In the genomic region with DNA sequence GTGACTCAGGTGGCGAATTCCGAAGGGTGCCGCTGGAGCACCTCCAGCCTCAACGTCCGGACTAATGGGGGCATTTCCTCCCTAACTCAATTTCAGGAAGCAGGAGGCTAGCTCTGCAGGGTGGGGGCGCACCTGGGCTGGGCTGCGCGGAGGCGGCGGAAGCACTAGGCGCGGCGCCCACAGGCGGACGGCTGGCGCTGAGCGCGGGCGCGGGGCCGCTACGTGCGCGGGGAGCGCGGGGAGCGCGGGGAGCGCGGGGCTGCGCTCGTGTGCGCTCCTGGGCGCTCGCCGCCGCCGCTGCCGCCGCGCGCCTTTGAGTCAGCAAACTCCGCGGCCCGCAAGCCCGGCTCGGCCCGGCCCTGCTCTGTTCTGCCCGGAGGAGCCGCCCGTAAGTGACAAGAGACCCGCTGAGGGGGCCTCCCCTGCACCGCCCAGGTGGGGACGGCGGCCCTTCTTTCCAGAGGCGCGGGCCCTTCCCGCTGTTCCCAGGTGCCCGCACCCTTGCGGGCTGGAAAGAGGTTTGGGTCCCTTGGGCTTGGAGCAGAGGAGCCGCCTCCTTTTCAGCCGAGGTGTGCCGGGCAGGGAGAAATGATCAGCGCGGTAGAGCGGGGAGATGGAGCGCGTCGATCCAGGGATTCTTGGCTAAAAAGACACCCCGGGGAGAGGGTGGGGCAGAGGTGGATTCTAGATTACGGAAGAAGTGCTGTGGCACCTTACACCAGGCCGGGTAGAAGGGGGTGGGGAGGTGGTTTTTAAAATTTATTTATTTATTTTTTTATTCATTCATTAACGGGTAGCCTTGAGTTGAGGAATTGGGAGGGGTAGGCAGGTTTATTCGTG, we compare ENCODE assay signal across 8 cellular contexts. TPM values are rescaled to one million over a fixed set of nuclear protein-coding genes. Genes with fewer than 3 reads are reported as not detected.
DNase-seq lines count a peak whose midpoint lies in the region; FAIRE-seq and TF ChIP-seq lines count a peak whose summit lies in the region.

SNX10 (plus strand) TSS at position 164 of the 840 bp plus-strand sequence. CDS start 54,581 bp downstream, outside the sequence.

- no peak for FAIRE-seq in H54 (lab: Jason Lieb, UNC)

- H3K4me3 ChIP-seq in MG63 (peak within 1 kb of the TSS; percentile 57), iPS-18c (ENCODE audit: insufficient read depth, low read depth, low read length) (peak within 1 kb of the TSS; percentile 73), skin epidermis (peak within 1 kb of the TSS; percentile 45 to 72 (median 59))

- peak within 1 kb of the TSS; percentile 1 to 89 (median 67) for H3K27ac ChIP-seq in skin epidermis

- in situ Hi-C loops in G401 (cut with HindIII; ENCODE audit: low sequenced_read_pairs) = no loop called here

- DNase-seq in G401 (ENCODE audit: low spot score) (peak; percentile 71), H54 (ENCODE audit: insufficient read length, low spot score) (peak; percentile 79), MG63 (peak; percentile 46), SW480 (ENCODE audit: low spot score) (peak; percentile 90), amygdala (lab: John Stamatoyannopoulos, UW) (peak in 35 of 56 donors; percentile 3 to 59 (median 31)), T1000 (lab: John Stamatoyannopoulos, UW) (no peak)

- no peaks in the 10 kb centered on the region for H3K27me3 ChIP-seq in MG63

- 0 out of 2 replicates have a peak, but pooled peaks have one; percentile 12 for TF ChIP-seq POLR2A in H54 (IDR thresholded peaks at IDR 0.05; ENCODE audit: low read depth, low read length)

- no peaks in the 10 kb centered on the region for H3K36me3 ChIP-seq in MG63

- no peaks in the 10 kb centered on the region for H3K9me3 ChIP-seq in MG63
- H3K9me3 ChIP-seq in iPS-18c (ENCODE audit: control insufficient read depth, insufficient read depth, low read length) = no peaks in the 10 kb centered on the region

RNA-seq across cellular contexts. Expression of gene SNX10, which starts in this region (rescaled TPM):
- total RNA-seq in G401 (2014; rRNA removed; shearing (Covaris generic)) = 32.3 and 34.1 TPM in 2 replicates
- 3.0 and 4.4 TPM in 2 replicates for total RNA-seq in MG63 (2014; rRNA removed; shearing (Covaris generic); ENCODE audit: low replicate concordance)
